In the genomic region with DNA sequence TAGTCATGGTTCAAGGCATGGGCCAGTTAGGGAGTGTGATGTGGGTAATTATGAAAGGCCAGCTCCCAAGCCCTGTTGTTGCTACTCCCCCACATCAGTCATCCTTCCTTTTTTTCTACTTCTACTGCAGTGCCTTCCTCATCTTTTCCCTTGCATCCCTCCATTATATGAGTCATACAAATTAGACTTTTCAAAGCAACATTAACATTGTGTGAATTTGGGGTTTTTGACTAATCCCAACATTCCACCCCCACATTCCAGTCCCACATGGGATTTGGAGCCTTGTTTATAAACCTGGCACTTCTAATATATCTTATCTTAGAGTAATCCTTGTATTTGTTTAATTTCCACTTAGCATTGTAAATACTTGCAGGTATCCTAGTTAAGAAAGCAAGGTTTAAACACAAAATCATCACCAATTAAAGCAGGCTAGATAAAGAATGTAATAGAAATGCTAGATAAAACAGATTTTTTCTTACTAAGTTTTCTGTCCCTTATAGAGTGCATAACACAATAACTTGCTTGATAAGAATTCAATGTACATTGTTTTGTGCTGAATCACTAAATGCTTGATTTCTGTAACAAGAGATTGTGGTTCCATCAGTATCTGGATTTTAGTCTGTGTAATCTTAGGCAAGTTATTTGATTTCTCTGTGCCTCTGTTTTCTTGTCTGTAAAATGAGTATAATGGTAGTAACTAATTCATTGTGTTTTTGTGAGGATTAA, we compare ENCODE assay signal across 15 cellular contexts.
A peak's percentile ranks its signal among the peaks of the same experiment; 100 is the strongest.
DNase-seq lines count a peak whose midpoint lies in the region; TF ChIP-seq lines count a peak whose summit lies in the region.
"Had no signal": no experiment of that assay in that cellular context is flagged by ENCODE, and none has a peak within 500 bp of the region (broad histone marks: within the 10 kb centered on the region; RNA-seq: fewer than 3 reads in every experiment).

No MANE protein-coding gene starts in this region.

- DNase-seq in DMS53 (lab: John Stamatoyannopoulos, UW) (peak; percentile 17), DMS53 treated with DMSO at 0.1 percent for 48 hours (lab: John Stamatoyannopoulos, UW; ENCODE audit: unreplicated experiment) (no peak), RKO (ENCODE audit: low spot score) (peak; percentile 7), fibroblast of pulmonary artery (ENCODE audit: low read depth) (peak; percentile 80), stromal cell of bone marrow (ENCODE audit: low read depth) (peak; percentile 10), DMS114 treated with DMSO at 0.1 percent for 48 hours (lab: John Stamatoyannopoulos, UW; ENCODE audit: unreplicated experiment) (no peak), hippocampal formation (lab: John Stamatoyannopoulos, UW) (no peak)
- DNase-seq in activated CD4-positive, alpha-beta T cell treated with anti-CD3 and anti-CD28 coated beads for 48 hours, result no peak
- DNase-seq: activated CD4-positive, alpha-beta T cell treated with anti-CD3 and anti-CD28 coated beads, Interleukin-2, amount 50 U/mL, for 1 hour; activated effector memory CD4-positive, alpha-beta T cell treated with Interleukin-2 at 50 U/mL for 16 hours; caudate nucleus; DMS 273 treated with DMSO at 0.1 percent for 48 hours; occipital lobe; tibial artery had no signal

- H3K4me3 ChIP-seq in fibroblast of pulmonary artery (replicated peaks; ENCODE audit: low read depth, low read length), result no peak overlapping the region
- H3K4me3 ChIP-seq: hepatocyte, tibial artery had no signal

- TF ChIP-seq CTCF in fibroblast of pulmonary artery (IDR thresholded peaks at IDR 0.05; ENCODE audit: low read length, missing control alignments), result no peak

Comparison
In these comparisons a context has a peak if more than half of its experiments do, and no peak if none do; other contexts are left out.
1. DNase-seq: peak in DMS53 (single experiment), RKO (single experiment), fibroblast of pulmonary artery (single experiment) and stromal cell of bone marrow (single experiment); none in DMS53 treated with DMSO at 0.1 percent for 48 hours (single experiment), DMS114 treated with DMSO at 0.1 percent for 48 hours (single experiment), hippocampal formation (0 of 2) and activated CD4-positive, alpha-beta T cell treated with anti-CD3 and anti-CD28 coated beads for 48 hours (single experiment).